Comparison of ENCODE assay signal across 8 cellular contexts in the genomic region with DNA sequence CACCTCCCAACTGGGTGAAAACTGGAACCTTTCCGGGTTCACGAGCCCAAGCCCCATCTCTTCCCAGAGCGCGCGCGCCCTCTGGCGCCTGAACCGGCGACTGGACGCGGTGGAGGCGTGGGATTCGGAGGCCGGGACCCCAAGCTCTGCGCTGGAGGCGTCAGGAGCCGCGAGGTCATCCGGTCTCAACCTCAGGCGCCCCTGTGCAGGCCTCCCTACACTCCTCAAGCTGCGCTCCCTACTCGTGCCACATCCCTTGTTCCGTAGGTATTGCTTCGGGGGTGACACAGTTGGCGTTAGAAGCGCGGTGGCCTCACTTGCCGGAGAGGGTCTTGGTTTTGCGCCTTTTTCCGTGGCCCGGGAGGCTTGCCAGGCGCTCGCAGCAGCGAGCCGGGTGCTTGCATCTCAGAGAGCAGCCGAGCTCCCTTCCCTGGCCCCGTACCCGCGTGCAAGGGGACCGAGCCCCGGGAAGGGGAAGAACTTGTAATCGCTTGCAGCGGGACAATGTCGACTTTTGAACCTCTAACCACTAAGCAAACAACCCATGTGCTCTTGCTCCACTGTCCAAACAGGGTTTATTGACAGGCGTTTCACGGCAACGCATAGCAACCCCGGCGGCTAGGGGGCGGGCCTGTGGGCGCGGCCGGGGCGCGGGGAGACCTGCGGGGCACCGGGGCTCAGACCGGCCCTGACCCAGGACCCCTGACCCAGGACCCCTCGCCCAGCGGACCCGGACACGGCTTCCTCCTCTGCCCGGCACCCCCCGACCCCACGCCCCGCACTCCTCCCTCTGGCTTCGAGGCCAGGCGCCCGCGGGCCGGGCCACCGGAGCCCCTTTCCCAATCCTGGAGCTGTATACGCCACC. TPM values are rescaled to one million over a fixed set of nuclear protein-coding genes. Genes with fewer than 3 reads are reported as not detected.
DNase-seq lines count a peak whose midpoint lies in the region; ATAC-seq, FAIRE-seq and TF ChIP-seq lines count a peak whose summit lies in the region.

No MANE protein-coding gene starts in this region.

- peaks cover 4% of the 10 kb centered on the region; the same call in 1 of the 2 replicates for H3K23me2 ChIP-seq in H1 (ENCODE audit: low read depth, low read length)

- no peak overlapping the region for H2BK5ac ChIP-seq in H1 (ENCODE audit: low read depth, low read length)

- no peak overlapping the region for H3K14ac ChIP-seq in H1 (ENCODE audit: insufficient read length)

- FAIRE-seq in D721Med (lab: Jason Lieb, UNC) = no peak
- FAIRE-seq in H1 (lab: Jason Lieb, UNC) = no peak

- no peak for TF ChIP-seq EP300 in H1 (IDR thresholded peaks at IDR 0.05; ENCODE audit: borderline replicate concordance in 1 of 2, low read depth in 2 of 2, low read length in 2 of 2)

- H3K23ac ChIP-seq in H1 (ENCODE audit: insufficient read length) = no peak overlapping the region

- H2AK5ac ChIP-seq in H1 (ENCODE audit: low read depth, low read length) = no peak overlapping the region

- POLR2A ChIA-PET in H1 (lab: Charles Lee; ENCODE audit: partially characterized antibody) = interaction anchor here (1.0 to 2.8 kb wide), 4 partner anchors 8 to 134 kb away, joined by 3 to 16 read pairs (median 4); partner anchors contain the start of gene CDX2

- H3K4me1 ChIP-seq in H1 (replicated peaks in 1 of 4; ENCODE audit: control insufficient read depth in 3 of 4, insufficient read depth in 4 of 4, low read length in 3 of 4) = peaks cover 7 to 20% (median 12%) of the 10 kb centered on the region in 4 experiments; a peak in 6 of 7 replicates
- peaks cover 27 to 63% of the 10 kb centered on the region in 2 donors for H3K4me1 ChIP-seq in mucosa of rectum (ENCODE audit: control insufficient read depth in 2 of 2, insufficient read depth in 2 of 2, low read length in 2 of 2)

- H2AFZ ChIP-seq in H1 (ENCODE audit: low read length) = no peak overlapping the region

- H3K9me3 ChIP-seq in H1 (ENCODE audit: insufficient read depth in 2 of 2, low read depth in 1 of 2, low read length in 1 of 2) = no peaks in the 10 kb centered on the region; a peak in 1 of 4 replicates
- no peaks in the 10 kb centered on the region for H3K9me3 ChIP-seq in mucosa of rectum (ENCODE audit: control insufficient read depth in 2 of 2, low read length in 2 of 2)

- no peak overlapping the region for H4K91ac ChIP-seq in H1 (replicated peaks; ENCODE audit: insufficient read length, low read length)

- CTCF ChIA-PET in H1 (lab: Charles Lee; ENCODE audit: partially characterized antibody) = interaction anchor here (0.6 to 19.7 kb wide), 17 partner anchors 6 to 586 kb away, joined by 3 to 283 read pairs (median 4); partner anchors contain the start of genes CDX2, GSX1, PDX1 and URAD

- no peak overlapping the region for H4K5ac ChIP-seq in H1 (ENCODE audit: insufficient read length, low read depth, low read length)

- H2BK12ac ChIP-seq in H1 (ENCODE audit: low read depth, low read length) = 0 out of 2 replicates have a peak overlapping the region, but pooled peaks have one; percentile 9

- ATAC-seq in HG02798 (IDR thresholded peaks at IDR 0.05; ENCODE audit: poor library complexity, unreplicated experiment) (peak; percentile 49), HG03565 (IDR thresholded peaks at IDR 0.05; ENCODE audit: unreplicated experiment) (no peak)

- peak overlapping the region; percentile 48; the same call in 1 of the 2 replicates for H3K18ac ChIP-seq in H1 (ENCODE audit: extremely low read depth, low read length)

- peak overlapping the region in 3 of 4 experiments; percentile 11 to 49 (median 26); a peak in 4 of 8 replicates for H3K4me3 ChIP-seq in H1 (ENCODE audit: extremely low read depth in 1 of 4, insufficient read depth in 2 of 4, low read depth in 3 of 4, low read length in 4 of 4)
- peak overlapping the region; percentile 66 to 70 for H3K4me3 ChIP-seq in mucosa of rectum (ENCODE audit: low read length in 2 of 2)

- peak; percentile 74 to 85 for TF ChIP-seq RAD21 in H1 (IDR thresholded peaks at IDR 0.05 in 1 of 2, conservative IDR thresholded peaks at IDR 0.05 in 1 of 2; ENCODE audit: low read depth in 2 of 2, low read length in 2 of 2)

- peaks cover 22 to 34% of the 10 kb centered on the region in 2 experiments for H4K20me1 ChIP-seq in H1 (replicated peaks in 1 of 2; ENCODE audit: control insufficient read depth in 1 of 2, insufficient read depth in 2 of 2, low read length in 2 of 2)

- 2% methylated on average over 48 of the region's 73 CpGs; no CpG with 5 or more reads in 1 of the 2 experiments for WGBS in H1 (ENCODE audit: extremely low coverage in 1 of 2, insufficient coverage in 1 of 2, insufficient read length in 1 of 2, insufficient replicate concordance in 2 of 2, low coverage in 1 of 2, low lambda C conversion rate in 2 of 2, missing lambda C conversion rate in 1 of 2), 2 experiments

- peak overlapping the region; percentile 14; the same call in 1 of the 2 replicates for H4K8ac ChIP-seq in H1 (ENCODE audit: extremely low read depth, insufficient read depth, low read length)

- no peaks in the 10 kb centered on the region for H3K79me2 ChIP-seq in H1 (ENCODE audit: control insufficient read depth in 1 of 2, insufficient read depth in 2 of 2, low read length in 2 of 2)

- H3K9ac ChIP-seq in H1 (replicated peaks in 1 of 4; ENCODE audit: extremely low read depth in 1 of 4, low read depth in 3 of 4, low read length in 3 of 4) (no peak overlapping the region; a peak in 1 of 7 replicates), mucosa of rectum (ENCODE audit: low read depth in 1 of 2, low read length in 2 of 2) (peak overlapping the region; percentile 56 to 69)

- H3K4me2 ChIP-seq in H1 (ENCODE audit: insufficient read depth in 1 of 2, low read depth in 2 of 2, low read length in 2 of 2) = peak overlapping the region; percentile 10 to 66

- no peak overlapping the region for H2BK20ac ChIP-seq in H1 (ENCODE audit: low read length)

- no peak overlapping the region for H3K4ac ChIP-seq in H1 (replicated peaks; ENCODE audit: insufficient read length, low read depth, low read length)

- no peaks in the 10 kb centered on the region for H3K79me1 ChIP-seq in H1 (ENCODE audit: low read depth, low read length)

- no peak overlapping the region for H2BK15ac ChIP-seq in H1 (ENCODE audit: low read length)

- peaks cover 90 to 100% (median 98%) of the 10 kb centered on the region in 4 experiments for H3K27me3 ChIP-seq in H1 (replicated peaks in 1 of 4; ENCODE audit: control insufficient read depth in 3 of 4, extremely low read depth in 1 of 4, insufficient read depth in 3 of 4, low read length in 3 of 4)
- H3K27me3 ChIP-seq in mucosa of rectum (ENCODE audit: control insufficient read depth in 2 of 2, insufficient read depth in 2 of 2, low read length in 2 of 2) = peaks cover 8 to 21% of the 10 kb centered on the region in 2 donors

- no peak overlapping the region for H2BK120ac ChIP-seq in H1 (replicated peaks; ENCODE audit: low read depth, low read length)

- DNase-seq in D721Med (ENCODE audit: insufficient read length, low spot score) (peak; percentile 19), SHP77 (lab: John Stamatoyannopoulos, UW) (peak; percentile 69 to 76), H1 (ENCODE audit: low read depth in 1 of 2, low spot score in 2 of 2) (peak in 1 of 2 experiments; percentile 95), OCI-M2 (lab: John Stamatoyannopoulos, UW; ENCODE audit: unreplicated experiment) (no peak), NK-92 (lab: John Stamatoyannopoulos, UW; ENCODE audit: unreplicated experiment) (no peak)

- no peak for TF ChIP-seq POLR2A in H1 (IDR thresholded peaks at IDR 0.05; ENCODE audit: control extremely low read depth in 1 of 2, low read depth in 2 of 2, low read length in 2 of 2)

- H3K27ac ChIP-seq in H1 (ENCODE audit: low read depth, low read length) (no peak overlapping the region), mucosa of rectum (ENCODE audit: low read depth in 2 of 2, low read length in 2 of 2) (peak overlapping the region; percentile 85 to 100)

- H3K56ac ChIP-seq in H1 (replicated peaks; ENCODE audit: insufficient read length, low read depth, low read length) = no peak overlapping the region

- H3K36me3 ChIP-seq in H1 (ENCODE audit: control insufficient read depth in 2 of 4, insufficient read depth in 4 of 4, low read length in 3 of 4) (no peaks in the 10 kb centered on the region; a peak in 1 of 8 replicates), mucosa of rectum (ENCODE audit: control insufficient read depth in 2 of 2, insufficient read depth in 2 of 2, low read length in 2 of 2) (peaks cover 0 to 10% of the 10 kb centered on the region in 2 donors)

- TF ChIP-seq CTCF in D721Med (IDR thresholded peaks at IDR 0.05; ENCODE audit: insufficient read depth, missing control alignments) (peak; percentile 22), H1 (IDR thresholded peaks at IDR 0.05; ENCODE audit: control extremely low read depth in 1 of 3, insufficient read depth in 1 of 3, low read depth in 1 of 3, low read length in 3 of 3) (peak in 2 of 3 experiments; percentile 81 to 83; a peak in 3 of 4 replicates)

RNA-seq across cellular contexts. Expression of gene CDX2, which starts 8.5 kb away (rescaled TPM):
- 0.09 TPM in 1 of 2 replicates, not detected in the other for total RNA-seq in H1 (2021; fragmentation: NEBNext Ultra II Directional; extraction: Animal tissue kit (Norgen Biotek cat#: 25700))
- polyA plus RNA-seq in H1 (2011; rRNA removed) = not detected in 2 replicates
- polyA plus RNA-seq in H1 (2011; cell fraction: cytosol; rRNA removed) = not detected
- polyA plus RNA-seq in H1 (2011; cell fraction: nucleus; rRNA removed) = 0.03 TPM
- 0.04 to 0.08 TPM (median 0.05 TPM) in 3 of 4 replicates, not detected in the other for polyA plus RNA-seq in H1 (2012, experiment 1 of 2)
- polyA plus RNA-seq in H1 (2012, experiment 2 of 2) = 0.13 TPM
- 0.06 TPM for polyA plus RNA-seq in H1 (2013, experiment 1 of 2)
- 0.17 TPM for polyA plus RNA-seq in H1 (2013, experiment 2 of 2)
- 0.06 TPM in 1 of 2 replicates, not detected in the other for polyA minus RNA-seq in H1 (2011; rRNA and poly(A)+ RNA removed)
- polyA minus RNA-seq in H1 (2011; cell fraction: cytosol; rRNA and poly(A)+ RNA removed) = not detected
- polyA minus RNA-seq in H1 (2011; cell fraction: nucleus; rRNA and poly(A)+ RNA removed) = not detected

RNA-seq across cellular contexts. Expression of gene URAD, which starts 27.9 kb away (rescaled TPM):
- total RNA-seq in H1 (2021; fragmentation: NEBNext Ultra II Directional; extraction: Animal tissue kit (Norgen Biotek cat#: 25700)) = not detected in 2 replicates
- not detected in 2 replicates for polyA plus RNA-seq in H1 (2011; rRNA removed)
- polyA plus RNA-seq in H1 (2011; cell fraction: cytosol; rRNA removed) = not detected
- not detected for polyA plus RNA-seq in H1 (2011; cell fraction: nucleus; rRNA removed)
- not detected in 4 replicates for polyA plus RNA-seq in H1 (2012, experiment 1 of 2)
- polyA plus RNA-seq in H1 (2012, experiment 2 of 2) = not detected
- not detected for polyA plus RNA-seq in H1 (2013, experiment 1 of 2)
- polyA plus RNA-seq in H1 (2013, experiment 2 of 2) = not detected
- not detected in 2 replicates for polyA minus RNA-seq in H1 (2011; rRNA and poly(A)+ RNA removed)
- not detected for polyA minus RNA-seq in H1 (2011; cell fraction: cytosol; rRNA and poly(A)+ RNA removed)
- not detected for polyA minus RNA-seq in H1 (2011; cell fraction: nucleus; rRNA and poly(A)+ RNA removed)

RNA-seq across cellular contexts. Expression of gene PDX1, which starts 40.8 kb away (rescaled TPM):
- not detected in 2 replicates for total RNA-seq in H1 (2021; fragmentation: NEBNext Ultra II Directional; extraction: Animal tissue kit (Norgen Biotek cat#: 25700))
- polyA plus RNA-seq in H1 (2011; rRNA removed) = not detected in 2 replicates
- not detected for polyA plus RNA-seq in H1 (2011; cell fraction: cytosol; rRNA removed)
- polyA plus RNA-seq in H1 (2011; cell fraction: nucleus; rRNA removed) = not detected
- not detected in 4 replicates for polyA plus RNA-seq in H1 (2012, experiment 1 of 2)
- not detected for polyA plus RNA-seq in H1 (2012, experiment 2 of 2)
- not detected for polyA plus RNA-seq in H1 (2013, experiment 1 of 2)
- polyA plus RNA-seq in H1 (2013, experiment 2 of 2) = not detected
- polyA minus RNA-seq in H1 (2011; rRNA and poly(A)+ RNA removed) = not detected in 2 replicates
- polyA minus RNA-seq in H1 (2011; cell fraction: cytosol; rRNA and poly(A)+ RNA removed) = not detected
- polyA minus RNA-seq in H1 (2011; cell fraction: nucleus; rRNA and poly(A)+ RNA removed) = not detected

Comparison
In these comparisons a context has a peak if more than half of its experiments do, and no peak if none do; other contexts are left out.
1. DNase-seq: peak in D721Med (single experiment) and SHP77 (2 of 2); none in OCI-M2 (single experiment) and NK-92 (single experiment).
2. H3K9ac ChIP-seq: peak in mucosa of rectum (2 of 2); none in H1 (0 of 4).